In the genomic region with DNA sequence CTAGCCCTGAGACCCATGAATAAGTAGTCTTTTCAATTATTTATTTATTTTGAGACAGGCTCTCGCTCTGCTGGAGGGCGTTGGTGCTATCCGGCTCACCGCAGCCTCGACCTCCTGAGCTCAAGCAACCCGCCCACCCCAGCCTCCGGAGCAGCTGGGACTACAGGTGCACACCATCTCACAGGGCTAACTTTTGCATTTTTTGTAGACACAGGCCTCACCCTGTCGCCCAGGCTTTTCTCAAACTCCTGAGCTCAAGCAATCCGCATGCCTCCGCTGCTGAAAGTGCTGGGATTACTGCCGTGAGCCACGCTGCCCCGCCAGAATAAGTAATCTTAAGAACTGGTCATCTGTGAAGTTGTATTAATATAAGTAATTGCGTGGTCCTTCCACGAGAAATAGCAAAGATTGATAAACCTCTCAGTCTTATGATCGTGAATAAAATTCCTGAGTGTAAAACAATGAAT, we compare ENCODE assay signal across 8 cellular contexts. TPM values are rescaled to one million over a fixed set of nuclear protein-coding genes. Genes with fewer than 3 reads are reported as not detected.
DNase-seq lines count a peak whose midpoint lies in the region; ATAC-seq and TF ChIP-seq lines count a peak whose summit lies in the region.

No MANE protein-coding gene starts in this region.

- H3K27me3 Mint-ChIP-seq in T-helper 17 cell, result no peaks in the 10 kb centered on the region

- no peak for TF ChIP-seq EP300 in sigmoid colon (IDR thresholded peaks at IDR 0.05)

- WGBS in sigmoid colon, 2 donors, result 40 to 50% methylated on average over 16 of the region's 16 CpGs

- ATAC-seq in T-helper 17 cell (no peak), HG02852 (IDR thresholded peaks at IDR 0.05; ENCODE audit: unreplicated experiment) (no peak)

- no peak for TF ChIP-seq POLR2A in sigmoid colon (IDR thresholded peaks at IDR 0.05)

- peaks cover 39% of the 10 kb centered on the region for H3K4me1 Mint-ChIP-seq in T-helper 17 cell

- peak overlapping the region; percentile 99 for H3K27ac Mint-ChIP-seq in T-helper 17 cell

- H3K27ac ChIP-seq in sigmoid colon, result peak overlapping the region; percentile 45 to 89 (median 83)

- DNase-seq in GM12865 (ENCODE audit: low read depth) (peak; percentile 50), T-helper 17 cell (no peak), sigmoid colon (no peak), EL (no peak), DMS 273 treated with DMSO at 0.1 percent for 48 hours (lab: John Stamatoyannopoulos, UW) (no peak), hepatic stellate cell (ENCODE audit: low spot score) (no peak)
- DNase-seq in effector CD4-positive, alpha-beta T cell, result peak; percentile 17

- intact Hi-C loops in sigmoid colon (cut with DNase I), result no loop called here

- peaks cover 26 to 98% (median 69%) of the 10 kb centered on the region in 3 donors for H3K27me3 ChIP-seq in sigmoid colon

- peak overlapping the region; percentile 90 for H3K4me3 Mint-ChIP-seq in T-helper 17 cell

- H3K4me3 ChIP-seq in GM12865 (ENCODE audit: low read depth, low read length) (peak overlapping the region; percentile 66), sigmoid colon (peak overlapping the region in 2 of 4 donors; percentile 33 to 60)

- TF ChIP-seq CTCF in GM12865 (IDR thresholded peaks at IDR 0.05; ENCODE audit: insufficient read depth, low read depth, low read length, missing control alignments), result no peak
- no peak for TF ChIP-seq CTCF in sigmoid colon (IDR thresholded peaks at IDR 0.05)

- no peaks in the 10 kb centered on the region for H3K36me3 ChIP-seq in sigmoid colon

- no peaks in the 10 kb centered on the region for H3K36me3 Mint-ChIP-seq in T-helper 17 cell (ENCODE audit: low read depth)

- H3K4me1 ChIP-seq in sigmoid colon, result peaks cover 0 to 45% (median 33%) of the 10 kb centered on the region in 4 donors

- H3K9me3 ChIP-seq in T-helper 17 cell (ENCODE audit: control insufficient read depth, low read length, poor library complexity, severe bottlenecking) (no peaks in the 10 kb centered on the region), sigmoid colon (no peaks in the 10 kb centered on the region)

RNA-seq across cellular contexts. Expression of a gene that starts 1.6 kb away (rescaled TPM):
- total RNA-seq in T-helper 17 cell (10 to 100 TPM; 33.0 to 44.0 TPM), sigmoid colon (1 to 10 TPM; 1.8 to 4.4 (median 3.7) TPM)
- polyA plus RNA-seq in sigmoid colon, result 10 to 100 TPM in 1 of 3 donors, 1 to 10 TPM in 1, under 1 TPM in 1; 0.69 to 12.4 (median 1.8) TPM

Comparison
In these comparisons a context has a peak if more than half of its experiments do, and no peak if none do; other contexts are left out.
1. DNase-seq: peak in GM12865 (single experiment) and effector CD4-positive, alpha-beta T cell (single experiment); none in T-helper 17 cell (0 of 3), sigmoid colon (single experiment), EL (single experiment), DMS 273 treated with DMSO at 0.1 percent for 48 hours (single experiment) and hepatic stellate cell (single experiment).
2. RNA of a gene that starts 1.6 kb away (total RNA-seq): 33.0 to 44.0 TPM in T-helper 17 cell; 1.8 to 4.4 TPM in sigmoid colon; every median in the first group is over 4 times any median in the second.